Comparison of ENCODE assay signal across 8 cellular contexts in genomic region chr7:6577369-6578113, GRCh38. TPM values are rescaled to one million over a fixed set of nuclear protein-coding genes. Genes with fewer than 3 reads are reported as not detected.
DNase-seq lines count a peak whose midpoint lies in the region; ATAC-seq, FAIRE-seq and TF ChIP-seq lines count a peak whose summit lies in the region.

Gene ZDHHC4 (plus strand): TSS chr7:6577454. CDS start chr7:6580562, 3,108 bp downstream.

- H3K27me3 ChIP-seq in BE2C (no peaks in the 10 kb centered on the region), colonic mucosa (no peaks in the 10 kb centered on the region)

- peak within 1 kb of the TSS; percentile 80 for H3K4me3 ChIP-seq in BE2C (ENCODE audit: low read depth, low read length)
- peak within 1 kb of the TSS; percentile 61 for H3K4me3 ChIP-seq in colonic mucosa

- H3K27ac ChIP-seq in colonic mucosa: peak within 1 kb of the TSS; percentile 80

- H3K9me3 ChIP-seq in BE2C (no peaks in the 10 kb centered on the region), colonic mucosa (no peaks in the 10 kb centered on the region)

- peak; percentile 51 for FAIRE-seq in GM19239 (lab: Jason Lieb, UNC)

- peaks cover 7% of the 10 kb centered on the region for H3K36me3 ChIP-seq in BE2C
- peaks cover 11% of the 10 kb centered on the region for H3K36me3 ChIP-seq in colonic mucosa

- ATAC-seq in HG03442 (IDR thresholded peaks at IDR 0.05; ENCODE audit: unreplicated experiment) (peak; percentile 92), left lobe of liver (peak; percentile 98)

- H3K4me1 ChIP-seq in BE2C: no peaks in the 10 kb centered on the region
- H3K4me1 ChIP-seq in colonic mucosa: no peaks in the 10 kb centered on the region

- TF ChIP-seq CTCF in BE2C (IDR thresholded peaks at IDR 0.05; ENCODE audit: low read depth, low read length) (no peak), colonic mucosa (IDR thresholded peaks at IDR 0.05) (no peak)

- H3K9ac ChIP-seq in colonic mucosa (ENCODE audit: low read depth in 2 of 2, low read length in 2 of 2): peak within 1 kb of the TSS; percentile 76 to 78

- intact Hi-C loops in colonic mucosa (cut with DNase I): no loop called here

- DNase-seq in BE2C (peak; percentile 93), GM19239 (ENCODE audit: insufficient read length, low spot score) (peak; percentile 99), NCI-H524 treated with DMSO at 0.1 percent for 48 hours (lab: John Stamatoyannopoulos, UW) (peak; percentile 19), colonic mucosa (peak; percentile 88), left lobe of liver (ENCODE audit: low spot score) (peak; percentile 88)
- peak; percentile 92 for DNase-seq in activated CD4-positive, alpha-beta T cell treated with anti-CD3 and anti-CD28 coated beads for 48 hours
- DNase-seq in stimulated activated CD4-positive, alpha-beta T cell treated with anti-CD3 and anti-CD28 coated beads, Interleukin-2, amount 100 ng/mL, for 24 hours: peak; percentile 89 to 92

RNA-seq across cellular contexts. Expression of gene ZDHHC4, which starts in this region (rescaled TPM):
- 102 TPM for polyA plus RNA-seq in BE2C (2012; ENCODE audit: insufficient read depth, insufficient read length, low read depth)
- total RNA-seq in colonic mucosa (10 to 100 TPM; 34.8 to 40.1 TPM), left lobe of liver (38.3 TPM)

Comparison
In these comparisons a context has a peak if more than half of its experiments do, and no peak if none do; other contexts are left out.
1. Peak in every context shown above with its lines: DNase-seq, ATAC-seq, H3K4me3 ChIP-seq and H3K27ac ChIP-seq.
2. DNase-seq: peak in every context shown above with its lines; median percentile 99 in GM19239; 93 in BE2C; 92 in activated CD4-positive, alpha-beta T cell treated with anti-CD3 and anti-CD28 coated beads for 48 hours; 90 in stimulated activated CD4-positive, alpha-beta T cell treated with anti-CD3 and anti-CD28 coated beads, Interleukin-2, amount 100 ng/mL, for 24 hours; 88 in colonic mucosa; 88 in left lobe of liver; 19 in NCI-H524 treated with DMSO at 0.1 percent for 48 hours.